Comparison of ENCODE assay signal across 8 cellular contexts in genomic region chr11:1863352-1864215, GRCh38. TPM values are rescaled to one million over a fixed set of nuclear protein-coding genes. Genes with fewer than 3 reads are reported as not detected.
DNase-seq lines count a peak whose midpoint lies in the region; ATAC-seq and TF ChIP-seq lines count a peak whose summit lies in the region.

No MANE protein-coding gene starts in this region.

- H3K4me3 ChIP-seq in AG04449 (ENCODE audit: low read depth, low read length) (no peak overlapping the region), body of pancreas (no peak overlapping the region), sigmoid colon (peak overlapping the region in 3 of 4 donors; percentile 29 to 41 (median 40))

- CTCF ChIA-PET in AG04449 (lab: Yijun Ruan, JAX): interaction anchor here (0.6 to 2.2 kb wide), 6 partner anchors 13 to 211 kb away, joined by 4 to 13 read pairs (median 6); no protein-coding TSS in a partner anchor

- H3K9me3 ChIP-seq in body of pancreas (no peaks in the 10 kb centered on the region), sigmoid colon (no peaks in the 10 kb centered on the region)

- 21 to 27% methylated on average over 18 to 26 of the region's 27 CpGs for WGBS in body of pancreas, 2 donors
- WGBS in sigmoid colon, 2 donors: 42 to 60% methylated on average over 27 of the region's 27 CpGs

- no peaks in the 10 kb centered on the region for H3K36me3 ChIP-seq in body of pancreas (replicated peaks in 1 of 2; ENCODE audit: insufficient read depth in 1 of 2, low read depth in 2 of 2)
- H3K36me3 ChIP-seq in sigmoid colon: no peaks in the 10 kb centered on the region

- DNase-seq in AG04449 (ENCODE audit: low read depth, low spot score) (peak; percentile 40), HS-27A (ENCODE audit: low read depth) (peak; percentile 80), body of pancreas (peak; percentile 84 to 91 (median 88)), inferior parietal cortex (ENCODE audit: extremely low spot score) (peak; percentile 17), sigmoid colon (peak; percentile 94), cerebellar nuclear complex (lab: John Stamatoyannopoulos, UW) (no peak), T-helper 2 cell (no peak)

- H3K27me3 ChIP-seq in body of pancreas (no peaks in the 10 kb centered on the region), sigmoid colon (no peaks in the 10 kb centered on the region)

- no peak for TF ChIP-seq EP300 in sigmoid colon (IDR thresholded peaks at IDR 0.05)

- TF ChIP-seq CTCF in AG04449 (IDR thresholded peaks at IDR 0.05; ENCODE audit: insufficient read depth, low read length, missing control alignments) (no peak), body of pancreas (IDR thresholded peaks at IDR 0.05) (no peak), sigmoid colon (IDR thresholded peaks at IDR 0.05) (no peak)

- intact Hi-C loops in body of pancreas (cut with DNase I) (no loop called here), sigmoid colon (cut with DNase I) (loop anchor here (5.0 to 10.0 kb wide), 3 partner anchors 101 to 541 kb away; partner anchors contain the start of genes C11orf21, CTSD, TSPAN32 and TSSC4)

- peak overlapping the region; percentile 9 to 83 (median 66) for H3K27ac ChIP-seq in body of pancreas
- H3K27ac ChIP-seq in sigmoid colon: peak overlapping the region; percentile 84 to 91 (median 88)

- POLR2A ChIA-PET in AG04449 (lab: Yijun Ruan, JAX): no interaction called here

- peak in 2 of 3 donors; percentile 26 to 35 for TF ChIP-seq POLR2A in body of pancreas (IDR thresholded peaks at IDR 0.05)
- TF ChIP-seq POLR2A in sigmoid colon (IDR thresholded peaks at IDR 0.05): no peak

- peaks cover 30% of the 10 kb centered on the region for H3K4me1 ChIP-seq in body of pancreas
- H3K4me1 ChIP-seq in sigmoid colon: peaks cover 0 to 45% (median 42%) of the 10 kb centered on the region in 4 donors

- ATAC-seq in body of pancreas: peak; percentile 94
- ATAC-seq in HG02970 (IDR thresholded peaks at IDR 0.05; ENCODE audit: low FRiP score, unreplicated experiment): no peak

RNA-seq across cellular contexts. Expression of gene LSP1, which starts 10.7 kb away (rescaled TPM):
- total RNA-seq in body of pancreas: 10 to 100 TPM in 1 of 2 donors, 1 to 10 TPM in 1; 9.9 to 11.5 TPM
- 10 to 100 TPM in 2 of 4 donors, 1 to 10 TPM in 2; 8.7 to 32.7 (median 12.4) TPM for total RNA-seq in sigmoid colon
- polyA plus RNA-seq in sigmoid colon: 10 to 100 TPM; 46.0 to 80.2 (median 55.9) TPM

RNA-seq across cellular contexts. Expression of gene TNNI2, which starts 24.8 kb away (rescaled TPM):
- total RNA-seq in body of pancreas (1 to 10 TPM; 3.4 to 3.6 TPM), sigmoid colon (not detected)
- 1 to 10 TPM in 2 of 3 donors, not detected in 1; 1.7 to 2.4 TPM for polyA plus RNA-seq in sigmoid colon

RNA-seq across cellular contexts. Expression of gene PRR33, which starts 28.1 kb away (rescaled TPM):
- total RNA-seq in body of pancreas (not detected), sigmoid colon (not detected)
- under 1 TPM in 1 of 3 donors, not detected in 2; 0.13 TPM for polyA plus RNA-seq in sigmoid colon

RNA-seq across cellular contexts. Expression of gene SYT8, which starts 28.8 kb away (rescaled TPM):
- total RNA-seq in body of pancreas (10 to 100 TPM in 1 of 2 donors, 1 to 10 TPM in 1; 6.0 to 32.6 TPM), sigmoid colon (not detected)
- polyA plus RNA-seq in sigmoid colon: 1 to 10 TPM in 2 of 3 donors, not detected in 1; 1.8 to 5.4 TPM

RNA-seq across cellular contexts. Expression of gene TNNT3, which starts 55.9 kb away (rescaled TPM):
- total RNA-seq in body of pancreas (1 to 10 TPM in 1 of 2 donors, not detected in 1; 1.6 TPM), sigmoid colon (10 to 100 TPM in 1 of 4 donors, 1 to 10 TPM in 2, not detected in 1; 4.3 to 17.2 (median 4.4) TPM)
- polyA plus RNA-seq in sigmoid colon: 1 to 10 TPM; 1.2 to 8.4 (median 2.3) TPM

Comparison
In these comparisons a context has a peak if more than half of its experiments do, and no peak if none do; other contexts are left out.
1. DNase-seq: peak in AG04449 (single experiment), HS-27A (single experiment), body of pancreas (4 of 4), inferior parietal cortex (single experiment) and sigmoid colon (single experiment); none in cerebellar nuclear complex (0 of 2) and T-helper 2 cell (0 of 5).
2. H3K4me3 ChIP-seq: peak in sigmoid colon (3 of 4); none in AG04449 (single experiment) and body of pancreas (0 of 2).
3. POLR2A ChIP-seq: peak in body of pancreas (2 of 3); none in sigmoid colon (0 of 2).